Comparison of ENCODE assay signal across 8 cellular contexts in genomic region chr3:52055537-52056351, GRCh38. TPM values are rescaled to one million over a fixed set of nuclear protein-coding genes. Genes with fewer than 3 reads are reported as not detected.
DNase-seq lines count a peak whose midpoint lies in the region; ATAC-seq and TF ChIP-seq lines count a peak whose summit lies in the region.

No MANE protein-coding gene starts in this region.

- H3K9me3 Mint-ChIP-seq in brain (peaks cover 0 to 3% (median 0%) of the 10 kb centered on the region in 5 experiments), immature natural killer cell (no peaks in the 10 kb centered on the region)

- H3K4me1 Mint-ChIP-seq in T-helper 17 cell = peaks cover 44% of the 10 kb centered on the region
- peaks cover 47% of the 10 kb centered on the region for H3K4me1 Mint-ChIP-seq in brain
- H3K4me1 Mint-ChIP-seq in immature natural killer cell = peaks cover 46 to 53% of the 10 kb centered on the region in 2 donors

- no peaks in the 10 kb centered on the region for H3K27me3 Mint-ChIP-seq in T-helper 17 cell
- H3K27me3 Mint-ChIP-seq in brain = no peaks in the 10 kb centered on the region
- H3K27me3 Mint-ChIP-seq in immature natural killer cell (ENCODE audit: low read depth in 3 of 3) = peaks cover 0 to 14% (median 14%) of the 10 kb centered on the region in 3 donors

- peak overlapping the region; percentile 93 for H3K4me3 Mint-ChIP-seq in T-helper 17 cell
- H3K4me3 Mint-ChIP-seq in brain = peak overlapping the region; percentile 86 to 93 (median 89)
- peak overlapping the region; percentile 78 to 91 (median 90) for H3K4me3 Mint-ChIP-seq in immature natural killer cell

- in situ Hi-C loops in GM13976 (cut with MboI; ENCODE audit: low sequenced_read_pairs, unreplicated experiment) = no loop called here

- TF ChIP-seq CTCF in GM13976 (IDR thresholded peaks at IDR 0.05; ENCODE audit: borderline replicate concordance, control extremely low read depth, extremely low read depth, insufficient read depth, missing control alignments) (no peak), brain (conservative IDR thresholded peaks at IDR 0.05) (peak in 1 of 2 experiments; percentile 40)

- ATAC-seq in HG03280 (IDR thresholded peaks at IDR 0.05; ENCODE audit: unreplicated experiment) (peak; percentile 17), T-helper 17 cell (peak; percentile 13)

- H3K36me3 Mint-ChIP-seq in T-helper 17 cell (ENCODE audit: low read depth) = peaks cover 2% of the 10 kb centered on the region
- peaks cover 16% of the 10 kb centered on the region for H3K36me3 Mint-ChIP-seq in brain
- H3K36me3 Mint-ChIP-seq in immature natural killer cell = peaks cover 0 to 4% (median 0%) of the 10 kb centered on the region in 3 donors

- H3K9me3 ChIP-seq in T-helper 17 cell (ENCODE audit: control insufficient read depth, low read length, poor library complexity, severe bottlenecking) = no peaks in the 10 kb centered on the region

- DNase-seq in A172 (ENCODE audit: low spot score) = peak; percentile 22
- peak; percentile 72 for DNase-seq in GM13976 (ENCODE audit: low spot score)
- peak; percentile 32 to 37 (median 36) for DNase-seq in T-helper 17 cell
- DNase-seq in immature natural killer cell = peak; percentile 44 to 51 (median 49)
- DNase-seq in stimulated activated CD4-positive, alpha-beta T cell treated with anti-CD3 and anti-CD28 coated beads, Interleukin-15, amount 100 ng/mL, for 24 hours = peak; percentile 58
- no peak for DNase-seq in kidney glomerular epithelial cell (lab: John Stamatoyannopoulos, UW)

- H3K27ac Mint-ChIP-seq in T-helper 17 cell (peak overlapping the region; percentile 94), brain (peak overlapping the region in 4 of 5 experiments; percentile 72 to 91 (median 89)), immature natural killer cell (peak overlapping the region; percentile 66 to 89 (median 80))

RNA-seq across cellular contexts. Expression of gene DUSP7, which starts 0.6 kb away (rescaled TPM):
- total RNA-seq in A172 (2014; rRNA removed; shearing (Covaris generic)) = 14.1 and 16.3 TPM in 2 replicates
- total RNA-seq in T-helper 17 cell = 10 to 100 TPM; 15.8 to 18.6 TPM
- polyA plus RNA-seq in brain (ENCODE audit: insufficient read depth, low read depth, low replicate concordance) (15.2 TPM), immature natural killer cell (1 to 10 TPM; 1.2 to 4.3 (median 1.6) TPM)
